Comparison of ENCODE assay signal across 11 cellular contexts in genomic region chr9:135989722-135990467, GRCh38. TPM values are rescaled to one million over a fixed set of nuclear protein-coding genes. Genes with fewer than 3 reads are reported as not detected.
DNase-seq lines count a peak whose midpoint lies in the region; ATAC-seq and TF ChIP-seq lines count a peak whose summit lies in the region.
"Had no signal": no experiment of that assay in that cellular context is flagged by ENCODE, and none has a peak within 500 bp of the region (broad histone marks: within the 10 kb centered on the region; RNA-seq: fewer than 3 reads in every experiment).

No MANE protein-coding gene starts in this region.

- peak overlapping the region in 1 of 2 experiments; percentile 40 for H3K18ac ChIP-seq in mesenchymal stem cell (ENCODE audit: low read depth in 1 of 2, low read length in 2 of 2)

- H3K36me3 ChIP-seq in BLaER1 (no peaks in the 10 kb centered on the region), MM.1S (replicated peaks; ENCODE audit: insufficient read depth, low read length) (no peaks in the 10 kb centered on the region), mesenchymal stem cell (ENCODE audit: control insufficient read depth in 1 of 2, insufficient read depth in 2 of 2, low read depth in 1 of 2, low read length in 2 of 2) (no peaks in the 10 kb centered on the region)
- H3K36me3 ChIP-seq: ovary had no signal

- no peaks in the 10 kb centered on the region for H3K9me2 ChIP-seq in MM.1S (replicated peaks; ENCODE audit: insufficient read depth, low read length)

- H4K8ac ChIP-seq in mesenchymal stem cell (ENCODE audit: low read length), result peak overlapping the region; percentile 31

- no peak overlapping the region for H2AFZ ChIP-seq in MM.1S (ENCODE audit: low read length)
- H2AFZ ChIP-seq in mesenchymal stem cell (ENCODE audit: low read depth, low read length), result no peak overlapping the region

- H3K9ac ChIP-seq in BLaER1 (no peak overlapping the region; the same call in 1 of the 2 replicates), MM.1S (ENCODE audit: low read length) (no peak overlapping the region), mesenchymal stem cell (ENCODE audit: low read length) (no peak overlapping the region)

- no peak for TF ChIP-seq CTCF in MM.1S (IDR thresholded peaks at IDR 0.05; ENCODE audit: low read length)

- peak overlapping the region; percentile 39 for H2BK15ac ChIP-seq in mesenchymal stem cell (ENCODE audit: low read depth, poor library complexity, severe bottlenecking)

- DNase-seq in MM.1S (no peak), mesenchymal stem cell (no peak), GM03348 (ENCODE audit: low spot score) (no peak), NCI-H2227 (lab: John Stamatoyannopoulos, UW; ENCODE audit: unreplicated experiment) (no peak)
- DNase-seq in activated effector memory CD4-positive, alpha-beta T cell treated with Interleukin-2 at 50 U/mL for 16 hours, result peak; percentile 13
- DNase-seq: amniotic stem cell had no signal

- H2BK5ac ChIP-seq in mesenchymal stem cell (ENCODE audit: low read depth, low read length, poor library complexity, severe bottlenecking), result no peak overlapping the region

- H3K27ac ChIP-seq in BLaER1, result peak overlapping the region; percentile 72
- no peak overlapping the region for H3K27ac ChIP-seq in MM.1S (ENCODE audit: low read length)
- H3K27ac ChIP-seq in mesenchymal stem cell (ENCODE audit: low read length, poor library complexity, severe bottlenecking), result no peak overlapping the region
- H3K27ac ChIP-seq: ovary had no signal

- peak overlapping the region in 1 of 2 experiments; percentile 67 for H2BK12ac ChIP-seq in mesenchymal stem cell (ENCODE audit: low read length in 2 of 2)

- ATAC-seq in HG03354 (IDR thresholded peaks at IDR 0.05; ENCODE audit: poor library complexity, severe bottlenecking, unreplicated experiment) (no peak), GM21723 (IDR thresholded peaks at IDR 0.05; ENCODE audit: unreplicated experiment) (no peak)
- ATAC-seq: SK-N-SH treated with all-trans-retinoic acid at 6 μM for 48 hours had no signal

- H3K79me1 ChIP-seq in mesenchymal stem cell (replicated peaks; ENCODE audit: low read length, poor library complexity, severe bottlenecking), result no peaks in the 10 kb centered on the region

- no peak overlapping the region for H2AK5ac ChIP-seq in mesenchymal stem cell (ENCODE audit: low read length, severe bottlenecking)

- no peak overlapping the region for H3K23ac ChIP-seq in mesenchymal stem cell (ENCODE audit: low read length in 2 of 2)

- no peaks in the 10 kb centered on the region for H3F3A ChIP-seq in MM.1S (ENCODE audit: insufficient read depth, low read length)

- H3K9me3 ChIP-seq in BLaER1, result no peaks in the 10 kb centered on the region
- no peaks in the 10 kb centered on the region for H3K9me3 ChIP-seq in MM.1S (replicated peaks; ENCODE audit: insufficient read depth, low read length)
- no peaks in the 10 kb centered on the region for H3K9me3 ChIP-seq in mesenchymal stem cell (ENCODE audit: control insufficient read depth, low read length)
- H3K9me3 ChIP-seq: ovary had no signal

- H4K91ac ChIP-seq in mesenchymal stem cell (ENCODE audit: low read length), result no peak overlapping the region

- no peak overlapping the region for H3K4ac ChIP-seq in mesenchymal stem cell (ENCODE audit: low read depth in 1 of 2, low read length in 2 of 2)

- peak overlapping the region; percentile 85 for H3K4me2 ChIP-seq in BLaER1
- peak overlapping the region; percentile 18; the same call in 1 of the 2 replicates for H3K4me2 ChIP-seq in MM.1S (ENCODE audit: low read depth, low read length)
- no peak overlapping the region for H3K4me2 ChIP-seq in mesenchymal stem cell (ENCODE audit: low read length, poor library complexity, severe bottlenecking)

- WGBS in mesenchymal stem cell, result 86% methylated on average over 35 of the region's 36 CpGs

- no peaks in the 10 kb centered on the region for H3K79me2 ChIP-seq in MM.1S (ENCODE audit: low read length)

- H3K4me3 ChIP-seq in BLaER1 (no peak overlapping the region), MM.1S (ENCODE audit: low read length) (no peak overlapping the region), mesenchymal stem cell (ENCODE audit: insufficient read depth in 1 of 2, low read depth in 1 of 2, low read length in 2 of 2) (no peak overlapping the region)
- H3K4me3 ChIP-seq: ovary had no signal

- H3K4me1 ChIP-seq in BLaER1 (peaks cover 94% of the 10 kb centered on the region), MM.1S (ENCODE audit: low read length) (peaks cover 3% of the 10 kb centered on the region; the same call in 1 of the 2 replicates), mesenchymal stem cell (ENCODE audit: control insufficient read depth, insufficient read depth, low read depth, low read length) (peaks cover 27% of the 10 kb centered on the region)

- H2BK120ac ChIP-seq in mesenchymal stem cell (ENCODE audit: low read depth, low read length), result no peak overlapping the region

- H3K27me3 ChIP-seq in BLaER1 (no peaks in the 10 kb centered on the region), MM.1S (replicated peaks; ENCODE audit: insufficient read depth, low read length) (peaks cover 84% of the 10 kb centered on the region), mesenchymal stem cell (ENCODE audit: control insufficient read depth in 1 of 2, insufficient read depth in 1 of 2, low read length in 2 of 2) (peaks cover 0 to 46% of the 10 kb centered on the region in 2 experiments)
- H3K27me3 ChIP-seq: ovary had no signal

- no peaks in the 10 kb centered on the region for H4K20me1 ChIP-seq in BLaER1
- H4K20me1 ChIP-seq in MM.1S (ENCODE audit: insufficient read depth, low read length), result no peaks in the 10 kb centered on the region

- H3K14ac ChIP-seq in mesenchymal stem cell (ENCODE audit: low read length in 2 of 2), result no peak overlapping the region

RNA-seq across cellular contexts. Expression of gene UBAC1, which starts 28.7 kb away (rescaled TPM):
- polyA plus RNA-seq in mesenchymal stem cell (2013, experiment 1 of 2), result 28.9 TPM
- polyA plus RNA-seq in mesenchymal stem cell (2013, experiment 2 of 2), result 28.1 TPM
